ENCODE assay signal across 18 cellular contexts in the genomic region with DNA sequence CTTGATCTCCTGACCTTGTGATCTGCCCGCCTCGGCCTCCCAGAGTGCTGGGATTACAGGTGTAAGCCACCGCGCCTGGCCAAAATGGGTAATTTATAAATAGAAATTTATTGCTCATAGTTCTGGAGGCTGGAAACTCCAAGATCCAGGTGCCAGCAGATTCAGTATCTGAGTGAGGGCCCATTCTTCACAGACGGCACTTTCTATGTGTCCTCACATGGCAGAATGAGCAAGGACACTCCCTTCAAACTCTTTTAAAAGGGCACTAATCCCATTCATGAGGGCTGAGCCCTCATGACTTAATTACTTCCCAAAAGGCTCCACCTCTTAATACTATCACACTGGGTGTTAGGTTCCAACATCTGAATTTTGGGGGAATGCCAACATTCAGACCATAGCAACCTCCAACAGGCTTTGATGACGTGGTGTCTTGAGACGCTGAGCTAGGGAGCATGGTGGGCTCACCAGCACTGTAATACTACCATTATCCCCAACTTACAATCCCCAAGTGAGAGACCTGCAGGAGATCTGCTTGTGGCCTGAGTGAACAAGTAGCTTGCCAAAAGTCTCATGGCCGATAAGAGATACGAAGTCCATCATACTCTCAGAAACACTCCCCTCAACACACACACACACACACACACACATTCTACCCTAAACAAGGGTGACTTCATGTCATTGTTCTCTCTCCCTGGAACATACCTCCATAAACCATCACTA.
"Had no signal": no experiment of that assay in that cellular context is flagged by ENCODE, and none has a peak within 500 bp of the region (broad histone marks: within the 10 kb centered on the region; RNA-seq: fewer than 3 reads in every experiment).

No MANE protein-coding gene starts in this region.

- H3K4me3 ChIP-seq: coronary artery, sigmoid colon, spleen had no signal

- H3K36me3 ChIP-seq: neutrophil, sigmoid colon, spleen had no signal

- H3K9me3 ChIP-seq: neutrophil, sigmoid colon, spleen had no signal

- H3K27me3 ChIP-seq: neutrophil, sigmoid colon had no signal

- H3K9ac ChIP-seq: parathyroid adenoma had no signal

- DNase-seq: activated B cell treated with CpG ODN at 0.5 μM for 24 hours; activated CD4-positive, alpha-beta T cell treated with anti-CD3 and anti-CD28 coated beads for 4 hours; activated CD8-positive, alpha-beta T cell treated with anti-CD3 and anti-CD28 coated beads for 36 hours; activated naive CD4-positive, alpha-beta T cell treated with Interleukin-2 at 50 U/mL for 16 hours; activated T-cell treated with anti-CD3 and anti-CD28 coated beads, Interleukin-2, amount 50 U/mL, for 1 hour; anterior cingulate cortex; erythroblast; left ventricle myocardium superior; sigmoid colon; spleen; stimulated activated naive B cell treated with anti-CD40 and anti-IgM and Interleukin-4, amounts not matched to agents 10 μg/mL and 1 μg/mL and 100 μg/mL, for 72 hours; T-cell had no signal

- FAIRE-seq: endometrium, frontal cortex, urothelium cell line had no signal

- H3K27ac ChIP-seq: coronary artery, neutrophil, parathyroid adenoma, sigmoid colon, spleen had no signal

- H2AFZ ChIP-seq: parathyroid adenoma had no signal

- H3K4me1 ChIP-seq: sigmoid colon, spleen had no signal
